In the genomic region with DNA sequence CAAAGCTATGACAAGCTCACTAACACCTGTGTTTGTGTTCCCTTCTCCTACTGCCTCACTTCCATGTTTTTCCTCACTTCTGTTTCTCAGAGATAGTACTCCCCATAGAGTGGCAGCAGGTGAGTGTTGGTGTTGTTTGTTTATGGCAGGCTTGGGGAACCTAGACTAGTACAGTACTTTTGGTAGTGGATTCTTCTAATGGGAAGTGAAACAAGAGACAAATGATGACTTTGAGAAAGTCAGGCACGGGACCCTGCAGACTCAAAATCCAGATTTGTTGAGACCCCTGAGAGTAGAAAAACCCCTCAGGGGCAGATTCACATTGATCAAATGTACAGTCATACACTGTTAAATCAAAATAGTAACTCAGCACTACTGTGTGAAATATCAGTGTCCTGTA, we compare ENCODE assay signal across 21 cellular contexts. TPM values are rescaled to one million over a fixed set of nuclear protein-coding genes. Genes with fewer than 3 reads are reported as not detected.
DNase-seq lines count a peak whose midpoint lies in the region; ATAC-seq, FAIRE-seq and TF ChIP-seq lines count a peak whose summit lies in the region.
"Had no signal": no experiment of that assay in that cellular context is flagged by ENCODE, and none has a peak within 500 bp of the region (broad histone marks: within the 10 kb centered on the region; RNA-seq: fewer than 3 reads in every experiment).

No MANE protein-coding gene starts in this region.

- FAIRE-seq in GM19239 (lab: Jason Lieb, UNC) (peak; percentile 66), K562 (lab: Jason Lieb, UNC) (no peak)

- H3K9ac ChIP-seq in K562 (ENCODE audit: insufficient read depth in 1 of 2, low read depth in 2 of 2, low read length in 2 of 2): no peak overlapping the region

- no peaks in the 10 kb centered on the region for H4K20me1 ChIP-seq in K562 (replicated peaks; ENCODE audit: control insufficient read depth, insufficient read depth, low read length)

- H3K27me3 ChIP-seq in K562 (ENCODE audit: control insufficient read depth in 2 of 2, insufficient read depth in 2 of 2, low read length in 2 of 2) (no peaks in the 10 kb centered on the region), spleen (replicated peaks in 1 of 7) (no peaks in the 10 kb centered on the region)
- H3K27me3 ChIP-seq: Peyer's patch had no signal

- H3K27ac ChIP-seq in K562 (ENCODE audit: extremely low read depth, low read depth, low read length): no peak overlapping the region
- no peak overlapping the region for H3K27ac ChIP-seq in spleen
- H3K27ac ChIP-seq: Peyer's patch had no signal

- peaks cover 43% of the 10 kb centered on the region for H3K36me3 Mint-ChIP-seq in Calu3 (ENCODE audit: insufficient read depth, unreplicated experiment)

- H3K9me3 ChIP-seq in K562 (replicated peaks; ENCODE audit: control insufficient read depth, insufficient read depth, low read depth, low read length) (no peaks in the 10 kb centered on the region), spleen (no peaks in the 10 kb centered on the region)
- H3K9me3 ChIP-seq: HAP-1, Peyer's patch had no signal

- BruUV-seq in Calu3 (replicated peaks; lab: Mats Ljungman, UMichigan) (no TSS peak), K562 (replicated peaks; lab: Mats Ljungman, UMichigan) (no TSS peak)

- H3K27ac Mint-ChIP-seq in Calu3 (ENCODE audit: unreplicated experiment): peak overlapping the region; percentile 56

- H3K9me3 Mint-ChIP-seq in Calu3 (ENCODE audit: low read depth, unreplicated experiment): no peaks in the 10 kb centered on the region

- in situ Hi-C loops in K562 (cut with MboI): no loop called here

- CTCF ChIA-PET in Calu3 (lab: Charles Lee) (no interaction called here), K562 (lab: Yijun Ruan, JAX; ENCODE audit: low intra/inter-chr PET ratio) (interaction anchor here (0.6 kb wide), 1 partner anchor 67 kb away, joined by 3 read pairs; no protein-coding TSS in a partner anchor), GM10248 (lab: Yijun Ruan, JAX) (interaction anchor here (1.6 kb wide), 1 partner anchor 10 kb away, joined by 5 read pairs; no protein-coding TSS in a partner anchor)

- peak overlapping the region; percentile 53 for H3K4me3 Mint-ChIP-seq in Calu3 (ENCODE audit: low read depth, unreplicated experiment)

- WGBS in K562 (ENCODE audit: insufficient coverage, low coverage, missing lambda C conversion rate): 33% methylated on average over 1 of the region's 1 CpG
- WGBS in spleen, 5 donors: 64 to 90% (median 83%) methylated on average over 1 of the region's 1 CpG

- no peaks in the 10 kb centered on the region for H3K79me2 ChIP-seq in K562 (ENCODE audit: control insufficient read depth, insufficient read depth, low read length)

- H3K4me2 ChIP-seq in K562 (ENCODE audit: insufficient read depth, low read length): no peak overlapping the region

- H3K4me3 ChIP-seq in K562 (no peak overlapping the region), spleen (no peak overlapping the region)
- H3K4me3 ChIP-seq: HAP-1, Peyer's patch had no signal

- intact Hi-C loops in Calu3 (cut with micrococcal nuclease; ENCODE audit: unreplicated experiment) (no loop called here), K562 (cut with micrococcal nuclease) (no loop called here), spleen (cut with DNase I; ENCODE audit: low total_unique reads) (no loop called here)

- TF ChIP-seq EP300 in K562 (IDR thresholded peaks at IDR 0.05; ENCODE audit: low read length): no peak

- H3K36me3 ChIP-seq in K562 (ENCODE audit: control insufficient read depth, insufficient read depth, low read length): no peaks in the 10 kb centered on the region
- H3K36me3 ChIP-seq in spleen: no peaks in the 10 kb centered on the region
- H3K36me3 ChIP-seq: HAP-1, Peyer's patch had no signal

- no peak for DNase-seq in Calu3
- DNase-seq in GM19239 (ENCODE audit: insufficient read length, low spot score): no peak
- no peak for DNase-seq in K562 (ENCODE audit: extremely low read depth in 1 of 4, low spot score in 3 of 4)
- DNase-seq in NCI-H1930 (lab: John Stamatoyannopoulos, UW): no peak
- no peak for DNase-seq in spleen
- DNase-seq in GM10248 (ENCODE audit: extremely low spot score): no peak
- no peak for DNase-seq in T-helper 2 cell
- DNase-seq: C1 segment of cervical spinal cord, DMS 273 treated with DMSO at 0.1 percent for 48 hours, GF-D8, KBM-7, NCI-H1417 treated with DMSO at 0.1 percent for 48 hours, NCI-H2029, NCI-H2171 treated with DMSO at 0.1 percent for 48 hours, NCI-H446 treated with DMSO at 0.1 percent for 48 hours, NCI-H774 had no signal

- peak overlapping the region; percentile 18; the same call in 1 of the 2 replicates for H2AFZ ChIP-seq in K562 (ENCODE audit: low read depth, low read length)

- H3K27me3 Mint-ChIP-seq in Calu3 (ENCODE audit: unreplicated experiment): no peaks in the 10 kb centered on the region

- H3K4me1 ChIP-seq in K562 (replicated peaks in 1 of 2; ENCODE audit: control insufficient read depth in 2 of 2, insufficient read depth in 2 of 2, low read length in 2 of 2): peaks cover 0 to 7% of the 10 kb centered on the region in 2 experiments; a peak in 1 of 5 replicates
- peaks cover 0 to 23% (median 3%) of the 10 kb centered on the region in 6 donors for H3K4me1 ChIP-seq in spleen

- no peaks in the 10 kb centered on the region for H3K9me1 ChIP-seq in K562 (ENCODE audit: control insufficient read depth, insufficient read depth, low read length)

- no peak for TF ChIP-seq RAD21 in K562 (CRISPR knock-in tag; conservative IDR thresholded peaks at IDR 0.05 in 1 of 2, IDR thresholded peaks at IDR 0.05 in 1 of 2)

- POLR2A ChIA-PET in K562 (lab: Yijun Ruan, JAX) (no interaction called here), GM10248 (lab: Yijun Ruan, JAX) (no interaction called here)

- H3K4me1 Mint-ChIP-seq in Calu3 (ENCODE audit: low read depth, unreplicated experiment): peaks cover 47% of the 10 kb centered on the region

- no peak for TF ChIP-seq POLR2A in K562 (conservative IDR thresholded peaks at IDR 0.05)
- TF ChIP-seq POLR2A in spleen (IDR thresholded peaks at IDR 0.05): no peak

- ATAC-seq in HG03432 (IDR thresholded peaks at IDR 0.05; ENCODE audit: unreplicated experiment) (peak; percentile 28), K562 (peak; percentile 17; the same call in 2 of the 3 replicates)
- ATAC-seq: Right ventricle myocardium inferior had no signal

- TF ChIP-seq CTCF in Calu3 (IDR thresholded peaks at IDR 0.05; ENCODE audit: unreplicated experiment) (no peak), K562 (IDR thresholded peaks at IDR 0.05 in 2 of 3, conservative IDR thresholded peaks at IDR 0.05 in 1 of 3; ENCODE audit: insufficient read depth in 2 of 3, low read depth in 1 of 3, low read length in 3 of 3) (no peak), spleen (IDR thresholded peaks at IDR 0.05 in 8 of 11, conservative IDR thresholded peaks at IDR 0.05 in 3 of 11) (no peak), GM10248 (IDR thresholded peaks at IDR 0.05; ENCODE audit: control extremely low read depth, extremely low read depth, low read depth, missing control alignments) (no peak)

TF ChIP-seq in K562, 482 proteins besides CTCF, POLR2A, EP300 and RAD21 (continues in another document):
- TF ChIP-seq MCM5 (IDR thresholded peaks at IDR 0.05; ENCODE audit: low read depth): no peak
- TF ChIP-seq NFXL1 (CRISPR knock-in tag; IDR thresholded peaks at IDR 0.05): no peak

RNA-seq across cellular contexts. Expression of gene CFAP69, which starts 6.4 kb away (rescaled TPM):
- total RNA-seq in Calu3 (2022) (3.4 and 4.6 TPM in 2 replicates), K562 (2014; rRNA removed) (3.2 and 5.4 TPM in 2 replicates), K562 (2014; rRNA removed; fragmentation: Illumina TruSeq; extraction: Trizol) (1.8 and 2.4 TPM in 2 replicates), K562 (2015; rRNA removed; fragmentation: Illumina TruSeq; extraction: Trizol) (1.1 and 1.3 TPM in 2 replicates), K562 (2021) (1.3 and 2.3 TPM in 2 replicates), spleen (10 to 100 TPM in 2 of 7 donors, 1 to 10 TPM in 5; 5.2 to 15.8 (median 7.7) TPM)
- 5.7 and 9.6 TPM in 2 replicates for total RNA-seq in K562 (2011; cell fraction: chromatin; rRNA removed; ENCODE audit: low replicate concordance)
- 2.7 and 3.4 TPM in 2 replicates for total RNA-seq in K562 (2011; cell fraction: nucleolus; rRNA removed)
- total RNA-seq in K562 (2011; cell fraction: nucleoplasm; rRNA removed): 1.7 and 2.1 TPM in 2 replicates
- polyA plus RNA-seq in K562 (2011; rRNA removed) (0.77 and 1.7 TPM in 2 replicates), K562 (2014; fragmentation: Illumina TruSeq; extraction: Trizol) (1.1 and 1.2 TPM in 2 replicates), K562 (2014; fragmentation: Nextera tagmentation; extraction: Ambion mirVana) (under 1 TPM; 0.24 to 0.84 TPM), K562 (2014; rRNA removed) (1.5 and 5.1 TPM in 2 replicates), spleen (1 to 10 TPM; 1.0 to 8.3 (median 4.0) TPM)
- 0.12 and 1.3 TPM in 2 replicates for polyA plus RNA-seq in K562 (2011; cell fraction: cytosol; rRNA removed)
- polyA plus RNA-seq in K562 (2011; cell fraction: nucleus; rRNA removed): 3.5 and 5.8 TPM in 2 replicates
- polyA plus RNA-seq in K562 (2012): 0.86 and 1.1 TPM in 2 replicates
- polyA minus RNA-seq in K562 (2011; rRNA and poly(A)+ RNA removed): 2.4 and 2.6 TPM in 2 replicates
- polyA minus RNA-seq in K562 (2011; cell fraction: cytosol; rRNA and poly(A)+ RNA removed): 0.76 TPM in 1 of 2 replicates, not detected in the other
- polyA minus RNA-seq in K562 (2011; cell fraction: nucleus; rRNA and poly(A)+ RNA removed): 3.7 and 12.4 TPM in 2 replicates
- total RNA-seq: T-helper 1 cell treated with Interleukin-12 subunit alpha and Interleukin-12 subunit beta and Interleukin-4 antibody, amounts not matched to agents 30 ng/mL and 1 ng/mL, for 36 hours had no signal

RNA-seq across cellular contexts. Expression of gene STEAP2, which starts 27.0 kb away (rescaled TPM):
- total RNA-seq in Calu3 (2022) (38.5 and 38.7 TPM in 2 replicates), K562 (2014; rRNA removed) (not detected in 2 replicates), K562 (2014; rRNA removed; fragmentation: Illumina TruSeq; extraction: Trizol) (not detected in 2 replicates), K562 (2015; rRNA removed; fragmentation: Illumina TruSeq; extraction: Trizol) (not detected in 2 replicates), K562 (2021) (0.02 and 0.04 TPM in 2 replicates), spleen (10 to 100 TPM in 2 of 7 donors, 1 to 10 TPM in 5; 4.8 to 15.8 (median 6.6) TPM)
- total RNA-seq in K562 (2011; cell fraction: chromatin; rRNA removed; ENCODE audit: low replicate concordance): not detected in 2 replicates
- not detected in 2 replicates for total RNA-seq in K562 (2011; cell fraction: nucleolus; rRNA removed)
- total RNA-seq in K562 (2011; cell fraction: nucleoplasm; rRNA removed): not detected in 2 replicates
- polyA plus RNA-seq in K562 (2011; rRNA removed) (not detected in 2 replicates), K562 (2014; fragmentation: Illumina TruSeq; extraction: Trizol) (not detected in 2 replicates), K562 (2014; fragmentation: Nextera tagmentation; extraction: Ambion mirVana) (under 1 TPM in 1 of 2 experiments, not detected in 1; 0.03 TPM), K562 (2014; rRNA removed) (not detected in 2 replicates), spleen (1 to 10 TPM in 2 of 3 donors, under 1 TPM in 1; 0.65 to 1.4 (median 1.1) TPM)
- not detected in 2 replicates for polyA plus RNA-seq in K562 (2011; cell fraction: cytosol; rRNA removed)
- not detected in 2 replicates for polyA plus RNA-seq in K562 (2011; cell fraction: nucleus; rRNA removed)
- 0.03 and 0.10 TPM in 2 replicates for polyA plus RNA-seq in K562 (2012)
- polyA minus RNA-seq in K562 (2011; rRNA and poly(A)+ RNA removed): not detected in 2 replicates
- polyA minus RNA-seq in K562 (2011; cell fraction: cytosol; rRNA and poly(A)+ RNA removed): not detected in 2 replicates
- polyA minus RNA-seq in K562 (2011; cell fraction: nucleus; rRNA and poly(A)+ RNA removed): under 0.01 TPM in 1 of 2 replicates, not detected in the other

Comparison
In these comparisons a context has a peak if more than half of its experiments do, and no peak if none do; other contexts are left out.
1. RNA of gene STEAP2, which starts 27.0 kb away (total RNA-seq): 38.5 to 38.7 TPM in Calu3 and 4.8 to 15.8 TPM in spleen; 0.02 to 0.04 TPM in K562; every median in the first group is over 4 times any median in the second.